In genomic region chrX:48942895-48943294, GRCh38 we compare ENCODE assay signal across 2 cellular contexts.
TF ChIP-seq lines count a peak whose summit lies in the region.

No MANE protein-coding gene starts in this region.

TF ChIP-seq in K562, 482 proteins besides CTCF, POLR2A, EP300 and RAD21 (continues in another document):
- no peak for TF ChIP-seq MNT (conservative IDR thresholded peaks at IDR 0.05)
- TF ChIP-seq RREB1 (CRISPR knock-in tag; IDR thresholded peaks at IDR 0.05), result no peak
- TF ChIP-seq TBP (optimal IDR thresholded peaks at IDR 0.05; ENCODE audit: low read depth, low read length), result no peak
- TF ChIP-seq MBD1 (CRISPR knock-in tag; IDR thresholded peaks at IDR 0.05), result no peak
- TF ChIP-seq SNAPC5 (CRISPR knock-in tag; IDR thresholded peaks at IDR 0.05), result no peak
- TF ChIP-seq RBM15 (IDR thresholded peaks at IDR 0.05; ENCODE audit: insufficient read depth, low read length), result no peak
- TF ChIP-seq ZNF507 (tag; conservative IDR thresholded peaks at IDR 0.05), result no peak
- TF ChIP-seq ZNF586 (CRISPR knock-in tag; conservative IDR thresholded peaks at IDR 0.05), result no peak
- no peak for TF ChIP-seq FOXP1 (CRISPR knock-in tag; IDR thresholded peaks at IDR 0.05)
- no peak for TF ChIP-seq U2AF2 (optimal IDR thresholded peaks at IDR 0.05; ENCODE audit: low read depth, low read length)
- no peak for TF ChIP-seq FIP1L1 (IDR thresholded peaks at IDR 0.05; ENCODE audit: low read depth, low read length, poor library complexity, severe bottlenecking)
- no peak for TF ChIP-seq TRIM24 (IDR thresholded peaks at IDR 0.05)
- no peak for TF ChIP-seq PHTF2 (CRISPR knock-in tag; IDR thresholded peaks at IDR 0.05)
- peak; percentile 21 for TF ChIP-seq PHF20 (IDR thresholded peaks at IDR 0.05; ENCODE audit: partially characterized antibody)
- TF ChIP-seq STAT6 (CRISPR knock-in tag; IDR thresholded peaks at IDR 0.05), result no peak
- peak; percentile 91 for TF ChIP-seq BCOR (IDR thresholded peaks at IDR 0.05)
- TF ChIP-seq KAT2B (IDR thresholded peaks at IDR 0.05; ENCODE audit: low read depth, low read length), result no peak

TF ChIP-seq in SK-N-SH, 30 proteins besides CTCF, POLR2A, EP300 and RAD21:
- TF ChIP-seq MAX (IDR thresholded peaks at IDR 0.05; ENCODE audit: low read depth) (no peak), FOXJ3 (CRISPR knock-in tag; IDR thresholded peaks at IDR 0.05) (no peak)
